Comparison of ENCODE assay signal across 8 cellular contexts in the genomic region with DNA sequence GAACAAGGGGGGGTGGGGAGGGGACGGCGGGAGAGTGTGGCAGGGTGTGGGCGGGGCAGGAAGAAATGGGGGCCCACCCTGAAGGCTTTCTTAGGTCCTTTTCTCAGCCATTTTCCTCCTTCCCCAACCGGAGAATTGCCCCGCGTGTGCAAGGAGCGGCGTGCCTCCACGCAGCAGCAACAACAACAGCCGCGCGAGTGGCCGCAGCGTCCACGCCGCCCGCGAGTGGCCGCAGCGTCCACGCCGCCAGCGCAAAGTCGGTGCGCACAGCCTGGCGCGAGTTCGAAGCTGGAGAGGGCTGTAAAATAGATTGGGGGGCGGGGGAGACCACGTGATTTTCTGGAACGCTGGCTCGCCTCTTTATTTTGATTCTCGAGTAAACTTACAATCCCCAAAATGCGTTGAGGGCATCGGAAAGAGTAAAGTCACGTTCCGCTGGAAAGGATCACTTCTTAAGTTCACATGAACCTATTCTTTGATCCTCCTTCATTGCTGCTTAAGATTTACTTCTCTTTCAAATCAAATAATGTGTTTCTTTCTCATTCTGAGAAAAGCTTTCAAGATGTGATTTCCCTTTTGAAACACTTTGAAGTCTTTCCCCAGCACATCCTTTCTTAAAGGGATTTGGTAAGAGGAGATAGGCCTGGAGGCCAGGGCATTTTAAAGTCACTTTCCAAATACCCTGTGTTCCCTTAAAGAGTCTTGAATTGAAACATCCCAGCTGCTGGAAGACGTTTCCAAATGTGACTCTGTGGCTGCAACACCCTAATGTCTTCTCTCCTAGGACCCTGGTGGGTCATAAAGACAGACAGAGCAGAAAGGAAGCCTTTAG.
DNase-seq lines count a peak whose midpoint lies in the region; ATAC-seq and TF ChIP-seq lines count a peak whose summit lies in the region.

No MANE protein-coding gene starts in this region.

- peak overlapping the region in 1 of 2 experiments; percentile 72 for H3K23ac ChIP-seq in mesenchymal stem cell (ENCODE audit: low read length in 2 of 2)

- H2BK5ac ChIP-seq in mesenchymal stem cell (ENCODE audit: low read depth, low read length, poor library complexity, severe bottlenecking): no peak overlapping the region

- H3K9me2 ChIP-seq in OCI-LY1 (ENCODE audit: low read depth, low read length): no peaks in the 10 kb centered on the region

- CTCF ChIA-PET in CD8-positive, alpha-beta T cell (lab: Charles Lee): interaction anchor here (0.7 to 2.2 kb wide), 18 partner anchors 10 to 256 kb away, joined by 3 to 8 read pairs (median 4); no protein-coding TSS in a partner anchor
- CTCF ChIA-PET in mammary epithelial cell (lab: Charles Lee; ENCODE audit: low non-redundant PET): no interaction called here

- H3K4me3 ChIP-seq in CD8-positive, alpha-beta T cell (ENCODE audit: low read depth, low read length): peak overlapping the region; percentile 61
- H3K4me3 ChIP-seq in OCI-LY1 (ENCODE audit: low read depth, low read length, poor library complexity, severe bottlenecking): peak overlapping the region; percentile 54
- H3K4me3 ChIP-seq in mammary epithelial cell (replicated peaks in 1 of 3; ENCODE audit: insufficient read depth in 1 of 3, low read depth in 2 of 3, low read length in 3 of 3): no peak overlapping the region
- peak overlapping the region; percentile 44 to 58 for H3K4me3 ChIP-seq in mesenchymal stem cell (ENCODE audit: insufficient read depth in 1 of 2, low read depth in 1 of 2, low read length in 2 of 2)

- no peaks in the 10 kb centered on the region for H3K27me3 Mint-ChIP-seq in CD8-positive, alpha-beta T cell (ENCODE audit: low read depth)
- H3K27me3 Mint-ChIP-seq in stimulated activated naive B cell treated with anti-CD40 and anti-IgM and Interleukin-4, amounts not matched to agents 10 μg/mL and 1 μg/mL and 100 μg/mL, for 72 hours: no peaks in the 10 kb centered on the region

- H3K4me3 Mint-ChIP-seq in CD8-positive, alpha-beta T cell: peak overlapping the region; percentile 87
- H3K4me3 Mint-ChIP-seq in stimulated activated naive B cell treated with anti-CD40 and anti-IgM and Interleukin-4, amounts not matched to agents 10 μg/mL and 1 μg/mL and 100 μg/mL, for 72 hours: peak overlapping the region; percentile 84 to 86

- in situ Hi-C loops in mammary epithelial cell (cut with MboI; ENCODE audit: low sequenced_read_pairs in 2 of 2): no loop called here

- H3K9me3 ChIP-seq in CD8-positive, alpha-beta T cell (ENCODE audit: low read length): no peaks in the 10 kb centered on the region
- H3K9me3 ChIP-seq in OCI-LY1 (ENCODE audit: low read length) (no peaks in the 10 kb centered on the region), mammary epithelial cell (replicated peaks; ENCODE audit: insufficient read depth, low read length) (no peaks in the 10 kb centered on the region), mesenchymal stem cell (ENCODE audit: control insufficient read depth, low read length) (no peaks in the 10 kb centered on the region)

- H3K9me3 Mint-ChIP-seq in CD8-positive, alpha-beta T cell: no peaks in the 10 kb centered on the region
- no peaks in the 10 kb centered on the region for H3K9me3 Mint-ChIP-seq in stimulated activated naive B cell treated with anti-CD40 and anti-IgM and Interleukin-4, amounts not matched to agents 10 μg/mL and 1 μg/mL and 100 μg/mL, for 72 hours

- peak overlapping the region; percentile 89 for H4K8ac ChIP-seq in mesenchymal stem cell (ENCODE audit: low read length)

- peak overlapping the region; percentile 89 for H4K91ac ChIP-seq in mesenchymal stem cell (ENCODE audit: low read length)

- intact Hi-C loops in CD8-positive, alpha-beta T cell (cut with DNase I, micrococcal nuclease): loop anchor here (1.0 to 5.0 kb wide), 2 partner anchors 17 to 212 kb away; no protein-coding TSS in a partner anchor
- intact Hi-C loops in mammary epithelial cell (cut with micrococcal nuclease): no loop called here

- ATAC-seq in CD8-positive, alpha-beta T cell: peak; percentile 47
- peak in 1 of 2 donors; percentile 19 for ATAC-seq in stimulated activated naive B cell treated with anti-CD40 and anti-IgM and Interleukin-4, amounts not matched to agents 10 μg/mL and 1 μg/mL and 100 μg/mL, for 72 hours (replicated peaks)
- ATAC-seq in GM18511 (IDR thresholded peaks at IDR 0.05; ENCODE audit: unreplicated experiment): no peak

- H4K20me1 ChIP-seq in OCI-LY1 (ENCODE audit: insufficient read depth, low read length) (no peaks in the 10 kb centered on the region), mammary epithelial cell (ENCODE audit: insufficient read depth, low read length) (no peaks in the 10 kb centered on the region)

- no TSS peak for BruUV-seq in mammary epithelial cell (replicated peaks; lab: Mats Ljungman, UMichigan)

- POLR2A ChIA-PET in CD8-positive, alpha-beta T cell (lab: Charles Lee): interaction anchor here (0.6 to 1.8 kb wide), 14 partner anchors 9 to 239 kb away, joined by 3 to 12 read pairs (median 5); no protein-coding TSS in a partner anchor

- H3K4ac ChIP-seq in mesenchymal stem cell (ENCODE audit: low read depth in 1 of 2, low read length in 2 of 2): peak overlapping the region in 1 of 2 experiments; percentile 78

- 26% methylated on average over 22 of the region's 38 CpGs for WGBS in mammary epithelial cell (ENCODE audit: low coverage, missing lambda C conversion rate)
- 77% methylated on average over 33 of the region's 38 CpGs for WGBS in mesenchymal stem cell

- H2BK15ac ChIP-seq in mesenchymal stem cell (ENCODE audit: low read depth, poor library complexity, severe bottlenecking): peak overlapping the region; percentile 48

- H2AK5ac ChIP-seq in mesenchymal stem cell (ENCODE audit: low read length, severe bottlenecking): no peak overlapping the region

- peak overlapping the region in 1 of 2 experiments; percentile 97 for H3K14ac ChIP-seq in mesenchymal stem cell (ENCODE audit: low read length in 2 of 2)

- H3K4me1 Mint-ChIP-seq in CD8-positive, alpha-beta T cell (ENCODE audit: low read depth): peaks cover 62% of the 10 kb centered on the region
- H3K4me1 Mint-ChIP-seq in stimulated activated naive B cell treated with anti-CD40 and anti-IgM and Interleukin-4, amounts not matched to agents 10 μg/mL and 1 μg/mL and 100 μg/mL, for 72 hours: peaks cover 16 to 62% of the 10 kb centered on the region in 2 donors

- H3K79me2 ChIP-seq in OCI-LY1 (ENCODE audit: insufficient read depth, low read length) (no peaks in the 10 kb centered on the region), mammary epithelial cell (ENCODE audit: insufficient read depth, low read length) (no peaks in the 10 kb centered on the region)

- peak in 4 of 7 experiments; percentile 10 to 68 (median 37) for DNase-seq in CD8-positive, alpha-beta T cell
- no peak for DNase-seq in mammary epithelial cell
- DNase-seq in mesenchymal stem cell: peak; percentile 24
- no peak for DNase-seq in stimulated activated naive B cell treated with anti-CD40 and anti-IgM and Interleukin-4, amounts not matched to agents 10 μg/mL and 1 μg/mL and 100 μg/mL, for 72 hours
- no peak for DNase-seq in A172 (ENCODE audit: low spot score)
- no peak for DNase-seq in foreskin melanocyte

- no peaks in the 10 kb centered on the region for H3K27me3 ChIP-seq in CD8-positive, alpha-beta T cell (ENCODE audit: insufficient read depth, low read length)
- no peaks in the 10 kb centered on the region for H3K27me3 ChIP-seq in OCI-LY1 (ENCODE audit: insufficient read depth, low read length)
- no peaks in the 10 kb centered on the region for H3K27me3 ChIP-seq in mammary epithelial cell (ENCODE audit: insufficient read depth, low read length)
- no peaks in the 10 kb centered on the region for H3K27me3 ChIP-seq in mesenchymal stem cell (ENCODE audit: control insufficient read depth in 1 of 2, insufficient read depth in 1 of 2, low read length in 2 of 2)

- no peak overlapping the region for H2BK120ac ChIP-seq in mesenchymal stem cell (ENCODE audit: low read depth, low read length)

- peak overlapping the region; percentile 94 for H3K27ac Mint-ChIP-seq in CD8-positive, alpha-beta T cell
- H3K27ac Mint-ChIP-seq in stimulated activated naive B cell treated with anti-CD40 and anti-IgM and Interleukin-4, amounts not matched to agents 10 μg/mL and 1 μg/mL and 100 μg/mL, for 72 hours: peak overlapping the region; percentile 92

- peaks cover 53% of the 10 kb centered on the region for H3K4me1 ChIP-seq in CD8-positive, alpha-beta T cell (ENCODE audit: insufficient read depth, low read length)
- peaks cover 84% of the 10 kb centered on the region for H3K4me1 ChIP-seq in OCI-LY1 (ENCODE audit: insufficient read depth, low read length, severe bottlenecking)
- H3K4me1 ChIP-seq in mammary epithelial cell (ENCODE audit: insufficient read depth, low read length): peaks cover 10% of the 10 kb centered on the region
- H3K4me1 ChIP-seq in mesenchymal stem cell (ENCODE audit: control insufficient read depth, insufficient read depth, low read depth, low read length): peaks cover 2% of the 10 kb centered on the region

- peak overlapping the region; percentile 63 to 98 for H2BK12ac ChIP-seq in mesenchymal stem cell (ENCODE audit: low read length in 2 of 2)

- H3K27ac ChIP-seq in CD8-positive, alpha-beta T cell (ENCODE audit: low read depth, low read length): peak overlapping the region; percentile 49
- H3K27ac ChIP-seq in OCI-LY1 (ENCODE audit: low read depth, low read length, poor library complexity, severe bottlenecking) (peak overlapping the region; percentile 93), mammary epithelial cell (ENCODE audit: insufficient read depth, low read depth, low read length) (no peak overlapping the region), mesenchymal stem cell (ENCODE audit: low read length, poor library complexity, severe bottlenecking) (no peak overlapping the region)

- no peaks in the 10 kb centered on the region for H3K36me3 ChIP-seq in CD8-positive, alpha-beta T cell (ENCODE audit: insufficient read depth, low read length)
- H3K36me3 ChIP-seq in OCI-LY1 (ENCODE audit: insufficient read depth, low read length) (no peaks in the 10 kb centered on the region), mammary epithelial cell (ENCODE audit: insufficient read depth, low read length) (no peaks in the 10 kb centered on the region), mesenchymal stem cell (ENCODE audit: control insufficient read depth in 1 of 2, insufficient read depth in 2 of 2, low read depth in 1 of 2, low read length in 2 of 2) (no peaks in the 10 kb centered on the region)

- H3F3A ChIP-seq in OCI-LY1 (ENCODE audit: insufficient read depth, low read length): no peaks in the 10 kb centered on the region

- H3K36me3 Mint-ChIP-seq in CD8-positive, alpha-beta T cell: no peaks in the 10 kb centered on the region
- H3K36me3 Mint-ChIP-seq in stimulated activated naive B cell treated with anti-CD40 and anti-IgM and Interleukin-4, amounts not matched to agents 10 μg/mL and 1 μg/mL and 100 μg/mL, for 72 hours: no peaks in the 10 kb centered on the region

- peak overlapping the region; percentile 70 for H3K4me2 ChIP-seq in OCI-LY1 (ENCODE audit: low read length)
- peak overlapping the region; percentile 47 for H3K4me2 ChIP-seq in mammary epithelial cell (ENCODE audit: insufficient read depth, low read depth, low read length)
- H3K4me2 ChIP-seq in mesenchymal stem cell (ENCODE audit: low read length, poor library complexity, severe bottlenecking): peak overlapping the region; percentile 30

- H3K79me1 ChIP-seq in mesenchymal stem cell (replicated peaks; ENCODE audit: low read length, poor library complexity, severe bottlenecking): no peaks in the 10 kb centered on the region

- H3K18ac ChIP-seq in mesenchymal stem cell (ENCODE audit: low read depth in 1 of 2, low read length in 2 of 2): peak overlapping the region; percentile 85 to 91

- dilution Hi-C loops in mammary epithelial cell (cut with HindIII; ENCODE audit: low sequenced_read_pairs): no loop called here

- H3K9ac ChIP-seq in OCI-LY1 (ENCODE audit: low read length) (peak overlapping the region; percentile 67), mammary epithelial cell (ENCODE audit: insufficient read depth, low read length) (no peak overlapping the region), mesenchymal stem cell (ENCODE audit: low read length) (peak overlapping the region; percentile 81)

- no peak for TF ChIP-seq CTCF in CD8-positive, alpha-beta T cell (IDR thresholded peaks at IDR 0.05)
- TF ChIP-seq CTCF in OCI-LY1 (IDR thresholded peaks at IDR 0.05; ENCODE audit: low read length): no peak
- TF ChIP-seq CTCF in mammary epithelial cell (conservative IDR thresholded peaks at IDR 0.05 in 1 of 2, IDR thresholded peaks at IDR 0.05 in 1 of 2; ENCODE audit: extremely low read depth in 1 of 2, insufficient read depth in 1 of 2, low read depth in 1 of 2, low read length in 2 of 2): no peak

- H2AFZ ChIP-seq in OCI-LY1 (ENCODE audit: low read length) (peak overlapping the region; percentile 17; the same call in 1 of the 2 replicates), mammary epithelial cell (ENCODE audit: low read depth, low read length) (peak overlapping the region; percentile 78), mesenchymal stem cell (ENCODE audit: low read depth, low read length) (peak overlapping the region; percentile 88)

Comparison
In these comparisons a context has a peak if more than half of its experiments do, and no peak if none do; other contexts are left out.
1. DNase-seq: peak in CD8-positive, alpha-beta T cell (4 of 7) and mesenchymal stem cell (single experiment); none in mammary epithelial cell (single experiment), stimulated activated naive B cell treated with anti-CD40 and anti-IgM and Interleukin-4, amounts not matched to agents 10 μg/mL and 1 μg/mL and 100 μg/mL, for 72 hours (single experiment), A172 (single experiment) and foreskin melanocyte (single experiment).
2. H3K27ac ChIP-seq: peak in CD8-positive, alpha-beta T cell (single experiment) and OCI-LY1 (single experiment); none in mammary epithelial cell (single experiment) and mesenchymal stem cell (single experiment).
3. H3K4me3 ChIP-seq: peak in CD8-positive, alpha-beta T cell (single experiment), OCI-LY1 (single experiment) and mesenchymal stem cell (2 of 2); none in mammary epithelial cell (0 of 3).
4. H2AFZ ChIP-seq: peak in every context shown above with its lines; median percentile 88 in mesenchymal stem cell; 78 in mammary epithelial cell; 17 in OCI-LY1.
5. Peak in every context shown above with its lines, with median percentiles within 50 percentile points of each other: H3K4me2 ChIP-seq.